Comparison of ENCODE assay signal across 9 cellular contexts in genomic region chrX:153726286-153727107, GRCh38. TPM values are rescaled to one million over a fixed set of nuclear protein-coding genes. Genes with fewer than 3 reads are reported as not detected.
DNase-seq lines count a peak whose midpoint lies in the region; ATAC-seq, FAIRE-seq and TF ChIP-seq lines count a peak whose summit lies in the region.
"Had no signal": no experiment of that assay in that cellular context is flagged by ENCODE, and none has a peak within 500 bp of the region (broad histone marks: within the 10 kb centered on the region; RNA-seq: fewer than 3 reads in every experiment).

No MANE protein-coding gene starts in this region.

- FAIRE-seq in astrocyte (lab: Jason Lieb, UNC): no peak

- peak; percentile 30 to 71 (median 48) for DNase-seq in CD4-positive, alpha-beta memory T cell
- DNase-seq in Panc1 (ENCODE audit: low read depth, low spot score) (no peak), astrocyte (ENCODE audit: low read depth) (peak; percentile 46), iPS-NIHi7 (ENCODE audit: extremely low spot score) (peak; percentile 71), cortex of kidney (lab: John Stamatoyannopoulos, UW) (no peak)

- H3K36me3 Mint-ChIP-seq in CD4-positive, alpha-beta memory T cell: peaks cover 9 to 10% of the 10 kb centered on the region in 2 donors
- H3K36me3 Mint-ChIP-seq in astrocyte (ENCODE audit: low read depth, unreplicated experiment): peaks cover 7% of the 10 kb centered on the region

- H3K36me3 ChIP-seq in CD4-positive, alpha-beta memory T cell (ENCODE audit: insufficient read depth, low read length): no peaks in the 10 kb centered on the region
- H3K36me3 ChIP-seq in Panc1 (ENCODE audit: control insufficient read depth, insufficient read depth, low read length) (peaks cover 6% of the 10 kb centered on the region), astrocyte (ENCODE audit: insufficient read depth, low read length) (no peaks in the 10 kb centered on the region), skeletal muscle satellite cell (ENCODE audit: insufficient read depth, low read length) (peaks cover 8% of the 10 kb centered on the region)

- peak overlapping the region; percentile 52 for H2AFZ ChIP-seq in astrocyte (ENCODE audit: low read depth, low read length)

- no peaks in the 10 kb centered on the region for H3K9me3 ChIP-seq in CD4-positive, alpha-beta memory T cell (ENCODE audit: control insufficient read depth in 1 of 2, low read length in 2 of 2)
- 0 out of 2 replicates have a peak, but pooled peaks cover 1% of the 10 kb centered on the region for H3K9me3 ChIP-seq in Panc1 (ENCODE audit: control insufficient read depth, insufficient read depth, low read depth, low read length)
- no peaks in the 10 kb centered on the region for H3K9me3 ChIP-seq in astrocyte (ENCODE audit: insufficient read depth, low read depth, low read length)
- no peaks in the 10 kb centered on the region for H3K9me3 ChIP-seq in skeletal muscle satellite cell (replicated peaks; ENCODE audit: low read length)

- peak overlapping the region; percentile 56 for H3K27ac ChIP-seq in CD4-positive, alpha-beta memory T cell (ENCODE audit: low read depth, low read length)
- H3K27ac ChIP-seq in Panc1 (ENCODE audit: low read length): peak overlapping the region; percentile 92
- peak overlapping the region; percentile 33 for H3K27ac ChIP-seq in astrocyte (ENCODE audit: low read depth, low read length)

- peak; percentile 43 for ATAC-seq in GM19035 (IDR thresholded peaks at IDR 0.05; ENCODE audit: unreplicated experiment)
- ATAC-seq in HG03159 (IDR thresholded peaks at IDR 0.05; ENCODE audit: unreplicated experiment): peak; percentile 51
- peak; percentile 15 for ATAC-seq in Panc1

- no TSS peak for BruUV-seq in Panc1 (replicated peaks; lab: Mats Ljungman, UMichigan)

- H3K4me3 ChIP-seq in CD4-positive, alpha-beta memory T cell (ENCODE audit: low read length in 2 of 2): peak overlapping the region in 1 of 2 donors; percentile 28
- H3K4me3 ChIP-seq in Panc1 (ENCODE audit: low read depth in 2 of 2, low read length in 2 of 2) (peak overlapping the region; percentile 80 to 84), astrocyte (ENCODE audit: insufficient read depth, low read depth, low read length) (peak overlapping the region; percentile 25), skeletal muscle satellite cell (ENCODE audit: low read length) (peak overlapping the region; percentile 57)

- H3K27me3 Mint-ChIP-seq in CD4-positive, alpha-beta memory T cell: no peaks in the 10 kb centered on the region
- no peaks in the 10 kb centered on the region for H3K27me3 Mint-ChIP-seq in astrocyte (ENCODE audit: low read depth, unreplicated experiment)

- CTCF ChIA-PET in CD4-positive, alpha-beta memory T cell (lab: Charles Lee; ENCODE audit: partially characterized antibody): interaction anchor here (1.2 to 1.4 kb wide), 2 partner anchors 27 to 38 kb away, joined by 3 read pairs; partner anchors contain the start of gene PLXNB3
- CTCF ChIA-PET in Panc1 (lab: Charles Lee): interaction anchor here (0.5 kb wide), 1 partner anchor 60 kb away, joined by 6 read pairs; no protein-coding TSS in a partner anchor

- H3K9ac ChIP-seq in astrocyte (ENCODE audit: low read length) (peak overlapping the region; percentile 48), skeletal muscle satellite cell (ENCODE audit: low read depth, low read length) (peak overlapping the region; percentile 60)

- peaks cover 15 to 41% (median 24%) of the 10 kb centered on the region in 4 donors for H3K4me1 Mint-ChIP-seq in CD4-positive, alpha-beta memory T cell
- H3K4me1 Mint-ChIP-seq in astrocyte (ENCODE audit: low read depth, unreplicated experiment): peaks cover 6% of the 10 kb centered on the region

- H3K27me3 ChIP-seq in CD4-positive, alpha-beta memory T cell (ENCODE audit: insufficient read depth, low read length): no peaks in the 10 kb centered on the region
- no peaks in the 10 kb centered on the region for H3K27me3 ChIP-seq in Panc1 (ENCODE audit: control insufficient read depth, insufficient read depth, low read length)
- no peaks in the 10 kb centered on the region for H3K27me3 ChIP-seq in astrocyte (ENCODE audit: insufficient read depth, low read length)
- H3K27me3 ChIP-seq in skeletal muscle satellite cell (ENCODE audit: control insufficient read depth, insufficient read depth, low read length): no peaks in the 10 kb centered on the region

- H3K79me2 ChIP-seq in astrocyte (ENCODE audit: insufficient read depth, low read length): peaks cover 21% of the 10 kb centered on the region

- TF ChIP-seq CTCF in Panc1 (IDR thresholded peaks at IDR 0.05) (no peak), astrocyte (IDR thresholded peaks at IDR 0.05; ENCODE audit: insufficient read depth, low read depth, low read length) (no peak)

- H3K4me2 ChIP-seq in astrocyte (ENCODE audit: low read length) (peak overlapping the region; percentile 72), skeletal muscle satellite cell (ENCODE audit: low read length) (peak overlapping the region; percentile 85)

- H4K20me1 ChIP-seq in astrocyte (ENCODE audit: insufficient read depth, low read length): peaks cover 14% of the 10 kb centered on the region

- peaks cover 46% of the 10 kb centered on the region for H3K4me1 ChIP-seq in CD4-positive, alpha-beta memory T cell (ENCODE audit: insufficient read depth, low read length)
- peaks cover 24% of the 10 kb centered on the region for H3K4me1 ChIP-seq in Panc1 (ENCODE audit: control insufficient read depth, insufficient read depth, low read length)
- peaks cover 29% of the 10 kb centered on the region for H3K4me1 ChIP-seq in astrocyte (ENCODE audit: insufficient read depth, low read length)
- H3K4me1 ChIP-seq in skeletal muscle satellite cell (ENCODE audit: control insufficient read depth, insufficient read depth, low read length): peaks cover 43% of the 10 kb centered on the region

- POLR2A ChIA-PET in CD4-positive, alpha-beta memory T cell (lab: Charles Lee; ENCODE audit: partially characterized antibody): interaction anchor here (1.1 to 1.8 kb wide), 5 partner anchors 9 to 245 kb away, joined by 3 to 5 read pairs (median 4); partner anchors contain the start of gene HCFC1
- POLR2A ChIA-PET in Panc1 (lab: Charles Lee): interaction anchor here (0.6 kb wide), 1 partner anchor 410 kb away, joined by 5 read pairs; no protein-coding TSS in a partner anchor

- H3K9me3 Mint-ChIP-seq in CD4-positive, alpha-beta memory T cell: peaks cover 0 to 1% (median 0%) of the 10 kb centered on the region in 8 donors
- no peaks in the 10 kb centered on the region for H3K9me3 Mint-ChIP-seq in astrocyte (ENCODE audit: unreplicated experiment)

- intact Hi-C loops in CD4-positive, alpha-beta memory T cell (cut with micrococcal nuclease): loop anchor here (10.0 kb wide), 1 partner anchor 112 kb away; no protein-coding TSS in a partner anchor
- intact Hi-C loops in Panc1 (cut with micrococcal nuclease; ENCODE audit: unreplicated experiment): no loop called here

- in situ Hi-C loops in Panc1 (cut with HindIII; ENCODE audit: low pct_unique_long_range_greater_than_20kb, low sequenced_read_pairs): no loop called here

- H3K4me3 Mint-ChIP-seq in CD4-positive, alpha-beta memory T cell: peak overlapping the region; percentile 69 to 81 (median 76)
- H3K4me3 Mint-ChIP-seq in astrocyte (ENCODE audit: unreplicated experiment): peak overlapping the region; percentile 62

- peak overlapping the region; percentile 37 to 90 (median 86) for H3K27ac Mint-ChIP-seq in CD4-positive, alpha-beta memory T cell
- peak overlapping the region; percentile 77 for H3K27ac Mint-ChIP-seq in astrocyte (ENCODE audit: unreplicated experiment)

RNA-seq across cellular contexts. Expression of gene ABCD1, which starts 1.8 kb away (rescaled TPM):
- total RNA-seq in CD4-positive, alpha-beta memory T cell: 1 to 10 TPM; 6.7 to 6.8 TPM
- polyA plus RNA-seq in CD4-positive, alpha-beta memory T cell: 1 to 10 TPM; 1.7 to 3.0 TPM
- 86.6 TPM for total RNA-seq in Panc1 (2021; ENCODE audit: unreplicated experiment)
- 81.6 TPM for polyA plus RNA-seq in Panc1 (2012; ENCODE audit: insufficient read length)
- 27.2 and 30.5 TPM in 2 replicates for total RNA-seq in astrocyte
- total RNA-seq in skeletal muscle satellite cell (2012; rRNA removed): 17.2 and 17.3 TPM in 2 replicates

RNA-seq across cellular contexts. Expression of gene BCAP31, which starts 2.3 kb away (rescaled TPM):
- 100 to 1,000 TPM; 126 to 128 TPM for total RNA-seq in CD4-positive, alpha-beta memory T cell
- polyA plus RNA-seq in CD4-positive, alpha-beta memory T cell: 100 to 1,000 TPM; 306 to 510 TPM
- total RNA-seq in Panc1 (2021; ENCODE audit: unreplicated experiment) (432 TPM), astrocyte (219 and 222 TPM in 2 replicates)
- polyA plus RNA-seq in Panc1 (2012; ENCODE audit: insufficient read length): 455 TPM
- total RNA-seq in skeletal muscle satellite cell (2012; rRNA removed): 173 and 174 TPM in 2 replicates

RNA-seq across cellular contexts. Expression of gene PLXNB3, which starts 37.6 kb away (rescaled TPM):
- not detected for total RNA-seq in CD4-positive, alpha-beta memory T cell
- polyA plus RNA-seq in CD4-positive, alpha-beta memory T cell: not detected
- total RNA-seq in Panc1 (2021; ENCODE audit: unreplicated experiment): 14.3 TPM
- 23.9 TPM for polyA plus RNA-seq in Panc1 (2012; ENCODE audit: insufficient read length)
- total RNA-seq in astrocyte: 5.3 and 5.4 TPM in 2 replicates
- total RNA-seq in skeletal muscle satellite cell (2012; rRNA removed): 3.0 and 3.9 TPM in 2 replicates

RNA-seq across cellular contexts. Expression of gene SLC6A8, which starts 38.8 kb away (rescaled TPM):
- 1 to 10 TPM in 1 of 2 experiments, under 1 TPM in 1; 0.84 to 1.4 TPM for total RNA-seq in CD4-positive, alpha-beta memory T cell
- polyA plus RNA-seq in CD4-positive, alpha-beta memory T cell: under 1 TPM; 0.11 to 0.21 TPM
- total RNA-seq in Panc1 (2021; ENCODE audit: unreplicated experiment) (125 TPM), astrocyte (52.6 and 57.9 TPM in 2 replicates)
- polyA plus RNA-seq in Panc1 (2012; ENCODE audit: insufficient read length): 165 TPM
- 9.1 and 14.0 TPM in 2 replicates for total RNA-seq in skeletal muscle satellite cell (2012; rRNA removed)

RNA-seq across cellular contexts. Expression of gene PNCK, which starts 52.9 kb away (rescaled TPM):
- total RNA-seq in CD4-positive, alpha-beta memory T cell: not detected
- not detected for polyA plus RNA-seq in CD4-positive, alpha-beta memory T cell
- 2.3 TPM for total RNA-seq in Panc1 (2021; ENCODE audit: unreplicated experiment)
- 2.2 TPM for polyA plus RNA-seq in Panc1 (2012; ENCODE audit: insufficient read length)
- total RNA-seq in astrocyte: 0.65 and 1.1 TPM in 2 replicates
- total RNA-seq in skeletal muscle satellite cell (2012; rRNA removed): not detected in 2 replicates
- total RNA-seq: T-helper 2 cell treated with Interferon-gamma antibody and Interleukin-4, amounts not matched to agents 100 ng/mL and 5 ng/mL, for 36 hours had no signal

Comparison
In these comparisons a context has a peak if more than half of its experiments do, and no peak if none do; other contexts are left out.
1. DNase-seq: peak in CD4-positive, alpha-beta memory T cell (5 of 5), astrocyte (single experiment) and iPS-NIHi7 (single experiment); none in Panc1 (single experiment) and cortex of kidney (single experiment).
2. H3K27ac ChIP-seq: peak in every context shown above with its lines; median percentile 92 in Panc1; 56 in CD4-positive, alpha-beta memory T cell; 33 in astrocyte.
3. Peak in every context shown above with its lines, with median percentiles within 50 percentile points of each other: ATAC-seq.